ENCODE assay signal across 33 cellular contexts in the genomic region with DNA sequence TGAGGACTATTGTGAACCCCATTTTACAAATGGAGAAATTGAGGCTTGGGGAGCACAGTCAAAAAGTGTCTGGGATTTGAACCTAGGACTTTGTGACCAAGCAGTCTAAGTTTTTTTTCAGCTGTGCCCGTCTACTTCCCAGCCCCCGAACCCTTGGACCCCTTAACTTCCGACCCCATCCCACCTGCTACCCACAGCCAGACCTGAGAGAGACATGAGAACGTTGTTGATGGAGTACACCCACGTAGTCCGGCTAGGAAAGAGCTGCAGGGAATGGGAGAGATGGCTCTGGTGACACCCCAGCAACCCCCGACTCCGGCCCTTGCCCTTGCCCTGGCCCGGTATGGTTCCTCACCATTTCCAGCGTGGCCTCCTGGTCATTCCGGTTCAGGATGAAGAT. TPM values are rescaled to one million over a fixed set of nuclear protein-coding genes. Genes with fewer than 3 reads are reported as not detected.
"Had no signal": no experiment of that assay in that cellular context is flagged by ENCODE, and none has a peak within 500 bp of the region (broad histone marks: within the 10 kb centered on the region; RNA-seq: fewer than 3 reads in every experiment).

No MANE protein-coding gene starts in this region.

- H3K4me3 Mint-ChIP-seq: activated CD4-positive, alpha-beta T cell treated with anti-CD3 and anti-CD28 coated beads, Interleukin-2, amount 10 ng/mL, durations not matched to agents 24 days and 14 days; activated CD8-positive, alpha-beta T cell treated with anti-CD3 and anti-CD28 coated beads for 36 hours; activated naive CD4-positive, alpha-beta T cell treated with anti-CD3 and anti-CD28 coated beads, Interleukin-2, amount 50 U/mL, for 24 hours; activated T-cell treated with anti-CD3 and anti-CD28 coated beads, Interleukin-2, amount 50 U/mL, for 72 hours; T-cell had no signal

- H3K27ac ChIP-seq: brain microvascular endothelial cell, Peyer's patch, SJSA1, WERI-Rb-1 had no signal

- H3K27me3 Mint-ChIP-seq: activated CD4-positive, alpha-beta T cell treated with anti-CD3 and anti-CD28 coated beads, Interleukin-2, amount 10 ng/mL, durations not matched to agents 24 days and 14 days; activated CD8-positive, alpha-beta T cell treated with anti-CD3 and anti-CD28 coated beads for 36 hours; activated naive CD4-positive, alpha-beta T cell treated with anti-CD3 and anti-CD28 coated beads, Interleukin-2, amount 50 U/mL, for 24 hours; T-cell had no signal

- H3K4me1 Mint-ChIP-seq: activated naive CD4-positive, alpha-beta T cell treated with anti-CD3 and anti-CD28 coated beads, Interleukin-2, amount 50 U/mL, for 24 hours had no signal

- H3K4me3 ChIP-seq: Peyer's patch, SJSA1 had no signal

- H3K36me3 ChIP-seq: brain microvascular endothelial cell, Peyer's patch, SJSA1, WERI-Rb-1 had no signal

- H3K4me2 ChIP-seq: SK-N-SH had no signal

- DNase-seq: activated CD4-positive, alpha-beta T cell treated with anti-CD3 and anti-CD28 coated beads, Interleukin-2, amount 10 ng/mL, durations not matched to agents 24 days and 14 days; activated CD4-positive, alpha-beta T cell treated with anti-CD3 and anti-CD28 coated beads, Interleukin-2, amount 50 U/mL, for 4 hours; activated CD8-positive, alpha-beta T cell treated with anti-CD3 and anti-CD28 coated beads for 36 hours; activated gamma-delta T cell; activated naive CD4-positive, alpha-beta T cell treated with Interleukin-2 at 50 U/mL for 16 hours; activated T-cell treated with anti-CD3 and anti-CD28 coated beads for 4 hours; activated T-cell treated with anti-CD3 and anti-CD28 coated beads, Interleukin-2, amount 50 U/mL, for 72 hours; anterior cingulate cortex; brain microvascular endothelial cell; central memory CD4-positive, alpha-beta T cell; NCI-H1092 treated with DMSO at 0.1 percent for 48 hours; NCI-H1417; NCI-H146; NCI-H187; NCI-H2029 treated with DMSO at 0.1 percent for 48 hours; NCI-H2107; NCI-H2171; NCI-H510A; NCI-H526; NCI-H748 treated with DMSO at 0.1 percent for 48 hours; NK-92 treated with Interleukin-12 subunit alpha and Interleukin-12 subunit beta, amount 100 ng/mL, for 24 hours; PC-3; Peyer's patch; RPMI8226; SHP77 treated with DMSO at 0.1 percent for 48 hours; SK-N-SH; T-cell; T-helper 2 cell; T1000; WERI-Rb-1 had no signal

- ATAC-seq: activated CD8-positive, alpha-beta T cell treated with anti-CD3 and anti-CD28 coated beads for 36 hours; activated T-cell treated with anti-CD3 and anti-CD28 coated beads, Interleukin-2, amount 50 U/mL, for 72 hours; PC-3; T-cell had no signal

- H3K9me3 ChIP-seq: Peyer's patch, SJSA1, SK-N-SH had no signal

- H3K4me1 ChIP-seq: SJSA1 had no signal

- H3K9me3 Mint-ChIP-seq: activated CD4-positive, alpha-beta T cell treated with anti-CD3 and anti-CD28 coated beads, Interleukin-2, amount 10 ng/mL, durations not matched to agents 24 days and 14 days; activated CD8-positive, alpha-beta T cell treated with anti-CD3 and anti-CD28 coated beads for 36 hours; activated naive CD4-positive, alpha-beta T cell treated with anti-CD3 and anti-CD28 coated beads, Interleukin-2, amount 50 U/mL, for 24 hours; activated T-cell treated with anti-CD3 and anti-CD28 coated beads, Interleukin-2, amount 50 U/mL, for 72 hours; activated T-helper 2 cell treated with anti-CD3 and anti-CD28 coated beads, Interferon-gamma antibody, Interleukin-2, Interleukin-4, amounts not matched to agents 10 μg/mL and 5 μg/mL and 100 μg/mL, durations not matched to agents 14 hours and 24 hours and 36 hours; T-cell had no signal

- H3K9ac ChIP-seq: SK-N-SH had no signal

- H3K27ac Mint-ChIP-seq: activated naive CD4-positive, alpha-beta T cell treated with anti-CD3 and anti-CD28 coated beads, Interleukin-2, amount 50 U/mL, for 24 hours; activated T-helper 2 cell treated with anti-CD3 and anti-CD28 coated beads, Interferon-gamma antibody, Interleukin-2, Interleukin-4, amounts not matched to agents 10 μg/mL and 5 μg/mL and 100 μg/mL, durations not matched to agents 14 hours and 24 hours and 36 hours; T-cell had no signal

- H3K27me3 ChIP-seq: brain microvascular endothelial cell, Peyer's patch, SJSA1 had no signal

RNA-seq across cellular contexts. Expression of a gene that starts 18.0 kb away (rescaled TPM):
- total RNA-seq: SJSA1 had no signal
